ENCODE assay signal across 8 cellular contexts in genomic region chr6:37018152-37019064, GRCh38. TPM values are rescaled to one million over a fixed set of nuclear protein-coding genes. Genes with fewer than 3 reads are reported as not detected.
DNase-seq lines count a peak whose midpoint lies in the region; ATAC-seq, FAIRE-seq and TF ChIP-seq lines count a peak whose summit lies in the region.

No MANE protein-coding gene starts in this region.

- intact Hi-C loops in left cardiac atrium (cut with DNase I): loop anchor here (1.0 to 10.0 kb wide), 5 partner anchors 133 to 404 kb away; partner anchors contain the start of gene C6orf89 (in 2 of the 2)

- ATAC-seq in HG02884 (IDR thresholded peaks at IDR 0.05; ENCODE audit: unreplicated experiment) (peak; percentile 85), left cardiac atrium (peak; percentile 97 to 98)

- peak; percentile 91 for FAIRE-seq in GM12892 (lab: Jason Lieb, UNC)

- no peak for TF ChIP-seq POLR2A in GM12892 (IDR thresholded peaks at IDR 0.05; ENCODE audit: low read depth, low read length)

- peak; percentile 84 for DNase-seq in GM12892 (ENCODE audit: insufficient read length)
- DNase-seq in NCI-H146 (lab: John Stamatoyannopoulos, UW): peak; percentile 85
- DNase-seq in SW480 (ENCODE audit: low spot score): peak; percentile 90
- DNase-seq in activated naive CD8-positive, alpha-beta T cell treated with anti-CD3 and anti-CD28 coated beads, Interleukin-2, amount 50 U/mL, for 16 hours (ENCODE audit: low read depth, low spot score): peak; percentile 74
- peak; percentile 91 for DNase-seq in left cardiac atrium
- DNase-seq in renal cortical epithelial cell (ENCODE audit: low read depth): peak; percentile 85
- no peak for DNase-seq in cortex of kidney (lab: John Stamatoyannopoulos, UW)

RNA-seq across cellular contexts. Expression of gene FGD2, which starts 13.0 kb away (rescaled TPM):
- 19.4 TPM for polyA plus RNA-seq in GM12892 (2012; ENCODE audit: missing spikeins)
- total RNA-seq in left cardiac atrium (10 to 100 TPM; 15.1 to 15.5 TPM), renal cortical epithelial cell (0.05 TPM in 1 of 2 replicates, not detected in the other)

RNA-seq across cellular contexts. Expression of gene MTCH1, which starts 32.4 kb away (rescaled TPM):
- 75.2 TPM for polyA plus RNA-seq in GM12892 (2012; ENCODE audit: missing spikeins)
- total RNA-seq in left cardiac atrium (100 to 1,000 TPM; 178 to 214 TPM), renal cortical epithelial cell (196 and 243 TPM in 2 replicates)

Comparison
In these comparisons a context has a peak if more than half of its experiments do, and no peak if none do; other contexts are left out.
1. RNA of gene FGD2, which starts 13.0 kb away (total RNA-seq): 15.1 to 15.5 TPM in left cardiac atrium; 0.05 TPM in renal cortical epithelial cell; every median in the first group is over 10 times any median in the second.